ENCODE assay signal across 16 cellular contexts in the genomic region with DNA sequence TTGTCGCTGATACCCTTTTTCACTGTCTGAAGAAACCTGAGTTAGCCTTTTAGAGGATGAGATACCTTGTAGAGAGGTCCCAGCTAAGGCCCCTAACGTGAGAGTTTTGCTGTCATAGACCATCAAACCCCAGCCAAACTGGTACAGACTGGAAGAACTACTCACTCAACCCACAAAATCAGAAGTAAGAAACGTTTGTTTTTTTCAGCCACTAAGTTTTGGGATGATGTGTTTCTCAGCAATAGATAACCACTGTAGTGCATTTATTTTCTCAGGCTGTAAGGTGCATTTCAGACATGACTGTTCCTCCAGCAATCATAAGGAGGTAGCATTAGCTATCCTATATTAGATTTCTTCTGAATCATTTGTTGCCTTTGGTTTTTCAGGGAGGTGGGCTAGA.
DNase-seq lines count a peak whose midpoint lies in the region; ATAC-seq and TF ChIP-seq lines count a peak whose summit lies in the region.
"Had no signal": no experiment of that assay in that cellular context is flagged by ENCODE, and none has a peak within 500 bp of the region (broad histone marks: within the 10 kb centered on the region; RNA-seq: fewer than 3 reads in every experiment).

No MANE protein-coding gene starts in this region.

- TF ChIP-seq CTCF in GM13976 (IDR thresholded peaks at IDR 0.05; ENCODE audit: borderline replicate concordance, control extremely low read depth, extremely low read depth, insufficient read depth, missing control alignments): no peak
- no peak for TF ChIP-seq CTCF in HFFc6 (IDR thresholded peaks at IDR 0.05)
- no peak for TF ChIP-seq CTCF in left lung (IDR thresholded peaks at IDR 0.05)

- H3K4me3 ChIP-seq in left lung: no peak overlapping the region
- H3K4me3 ChIP-seq: coronary artery, tibial nerve had no signal

- H3K4me3 Mint-ChIP-seq in HFFc6: no peak overlapping the region

- DNase-seq in GM13976 (ENCODE audit: low spot score): peak; percentile 24
- no peak for DNase-seq in H4 (ENCODE audit: low spot score)
- DNase-seq in HFFc6: no peak
- DNase-seq in left lung: no peak
- DNase-seq in germinal center (ENCODE audit: low spot score): no peak
- DNase-seq: activated CD4-positive, alpha-beta T cell treated with anti-CD3 and anti-CD28 coated beads for 48 hours; amniotic stem cell; NCI-H1694 treated with DMSO at 0.1 percent for 48 hours; NCI-H774 had no signal

- no peaks in the 10 kb centered on the region for H3K9me3 ChIP-seq in left lung
- H3K9me3 ChIP-seq: tibial nerve had no signal

- H3K27me3 Mint-ChIP-seq in HFFc6 (ENCODE audit: insufficient read depth): no peaks in the 10 kb centered on the region

- H3K4me1 ChIP-seq in left lung: no peaks in the 10 kb centered on the region
- H3K4me1 ChIP-seq: tibial nerve had no signal

- intact Hi-C loops in left lung (cut with DNase I): no loop called here

- H3K27ac Mint-ChIP-seq in HFFc6: no peak overlapping the region

- no peaks in the 10 kb centered on the region for H3K36me3 ChIP-seq in left lung
- H3K36me3 ChIP-seq: tibial nerve had no signal

- ATAC-seq in GM19463 (IDR thresholded peaks at IDR 0.05; ENCODE audit: unreplicated experiment): peak; percentile 77
- peak; percentile 60 for ATAC-seq in HG02763 (IDR thresholded peaks at IDR 0.05; ENCODE audit: unreplicated experiment)
- ATAC-seq in HG03354 (IDR thresholded peaks at IDR 0.05; ENCODE audit: poor library complexity, severe bottlenecking, unreplicated experiment): peak; percentile 82
- ATAC-seq in left lung: no peak
- ATAC-seq: left lobe of liver, Right ventricle myocardium inferior had no signal

- H3K27ac ChIP-seq in left lung: no peak overlapping the region
- H3K27ac ChIP-seq: coronary artery, tibial nerve had no signal

- no peaks in the 10 kb centered on the region for H3K4me1 Mint-ChIP-seq in HFFc6 (ENCODE audit: low read depth)

- H3K27me3 ChIP-seq in left lung: no peaks in the 10 kb centered on the region
- H3K27me3 ChIP-seq: tibial nerve had no signal

- H3K36me3 Mint-ChIP-seq in HFFc6 (ENCODE audit: low read depth): no peaks in the 10 kb centered on the region; the same call in 1 of the 2 replicates

- in situ Hi-C loops in GM13976 (cut with MboI; ENCODE audit: low sequenced_read_pairs, unreplicated experiment): no loop called here

- peaks cover 39% of the 10 kb centered on the region for H3K9me3 Mint-ChIP-seq in HFFc6
